24 cellular contexts compared by ENCODE assay signal in genomic region chr16:59259964-59260348, GRCh38.
DNase-seq lines count a peak whose midpoint lies in the region; TF ChIP-seq lines count a peak whose summit lies in the region.
"Had no signal": no experiment of that assay in that cellular context is flagged by ENCODE, and none has a peak within 500 bp of the region (broad histone marks: within the 10 kb centered on the region; RNA-seq: fewer than 3 reads in every experiment).

No MANE protein-coding gene starts in this region.

- H3K4ac ChIP-seq in neuronal stem cell (ENCODE audit: low read length), result no peak overlapping the region

- H2BK5ac ChIP-seq in neuronal stem cell (ENCODE audit: low read length), result no peak overlapping the region

- no peaks in the 10 kb centered on the region for H3K27me3 Mint-ChIP-seq in activated naive CD4-positive, alpha-beta T cell treated with anti-CD3 and anti-CD28 coated beads for 36 hours (ENCODE audit: low read depth)
- H3K27me3 Mint-ChIP-seq: activated CD8-positive, alpha-beta memory T cell treated with anti-CD3 and anti-CD28 coated beads, Interleukin-2, amount 10 ng/mL, durations not matched to agents 7 days and 5 days; stimulated activated naive B cell treated with anti-CD40 and anti-IgM and Interleukin-4, amounts not matched to agents 10 μg/mL and 1 μg/mL and 100 μg/mL, for 72 hours had no signal

- H3K9me3 Mint-ChIP-seq in activated naive CD4-positive, alpha-beta T cell treated with anti-CD3 and anti-CD28 coated beads for 36 hours, result no peaks in the 10 kb centered on the region
- H3K9me3 Mint-ChIP-seq: mesothelial cell of epicardium; stimulated activated naive B cell treated with anti-CD40 and anti-IgM and Interleukin-4, amounts not matched to agents 10 μg/mL and 1 μg/mL and 100 μg/mL, for 72 hours had no signal

- H2BK15ac ChIP-seq in neuronal stem cell (ENCODE audit: low read length), result no peak overlapping the region

- intact Hi-C loops in activated naive CD4-positive, alpha-beta T cell treated with anti-CD3 and anti-CD28 coated beads for 36 hours (cut with micrococcal nuclease), result loop anchor here (2.0 to 5.0 kb wide), 2 partner anchors 47 to 202 kb away; no protein-coding TSS in a partner anchor

- no peak for TF ChIP-seq POLR2A in NB4 (IDR thresholded peaks at IDR 0.05; ENCODE audit: extremely low read depth, insufficient read length)

- H2AFZ ChIP-seq in neuronal stem cell (ENCODE audit: low read length), result no peak overlapping the region

- TF ChIP-seq CTCF in NB4 (IDR thresholded peaks at IDR 0.05; ENCODE audit: low read depth, low read length) (no peak), brain microvascular endothelial cell (IDR thresholded peaks at IDR 0.05; ENCODE audit: low read depth, low read length, missing control alignments) (no peak), GM20000 (IDR thresholded peaks at IDR 0.05; ENCODE audit: extremely low read depth, missing control alignments) (no peak)

- H3K4me1 Mint-ChIP-seq in activated naive CD4-positive, alpha-beta T cell treated with anti-CD3 and anti-CD28 coated beads for 36 hours (ENCODE audit: low read depth), result peaks cover 29% of the 10 kb centered on the region
- H3K4me1 Mint-ChIP-seq: activated CD8-positive, alpha-beta memory T cell treated with anti-CD3 and anti-CD28 coated beads, Interleukin-2, amount 10 ng/mL, durations not matched to agents 7 days and 5 days; mesothelial cell of epicardium had no signal

- no peak overlapping the region for H3K23ac ChIP-seq in neuronal stem cell (ENCODE audit: low read depth, low read length, poor library complexity)

- no peaks in the 10 kb centered on the region for H3K4me1 ChIP-seq in neuronal stem cell (ENCODE audit: control insufficient read depth in 2 of 2, insufficient read depth in 1 of 2, low read depth in 1 of 2, low read length in 2 of 2)
- H3K4me1 ChIP-seq: tibial nerve had no signal

- no peak overlapping the region for H2BK12ac ChIP-seq in neuronal stem cell (ENCODE audit: low read length)

- DNase-seq in activated naive CD4-positive, alpha-beta T cell treated with anti-CD3 and anti-CD28 coated beads for 36 hours, result peak; percentile 6
- DNase-seq in activated naive CD4-positive, alpha-beta T cell treated with anti-CD3 and anti-CD28 coated beads, Interleukin-2, amount 50 U/mL, for 16 hours, result no peak
- DNase-seq in NB4 (ENCODE audit: low read depth) (peak; percentile 59), fibroblast of peridontal ligament (ENCODE audit: extremely low read depth) (peak; percentile 16), NCI-H510A (lab: John Stamatoyannopoulos, UW) (no peak), neuronal stem cell (ENCODE audit: low spot score) (no peak), brain microvascular endothelial cell (no peak), GM20000 (ENCODE audit: low spot score) (no peak)
- DNase-seq: ACHN; activated CD4-positive, CD25-positive, alpha-beta regulatory T cell treated with anti-CD3 and anti-CD28 coated beads, Interleukin-2, amount 50 U/mL, for 72 hours; activated CD8-positive, alpha-beta memory T cell treated with anti-CD3 and anti-CD28 coated beads, Interleukin-2, amount 10 ng/mL, durations not matched to agents 7 days and 5 days; EL; hypothalamus; IMR-90; kidney glomerular epithelial cell; NCI-H2029; NCI-H446; nucleus accumbens; retina; Right ventricle myocardium superior; stimulated activated naive B cell treated with anti-CD40 and anti-IgM and Interleukin-4, amounts not matched to agents 10 μg/mL and 1 μg/mL and 100 μg/mL, for 72 hours had no signal

- CTCF ChIA-PET in activated naive CD4-positive, alpha-beta T cell treated with anti-CD3 and anti-CD28 coated beads for 36 hours (lab: Charles Lee), result interaction anchor here (0.7 kb wide), 1 partner anchor 11 kb away, joined by 4 read pairs; no protein-coding TSS in a partner anchor

- H3K4me3 Mint-ChIP-seq in activated naive CD4-positive, alpha-beta T cell treated with anti-CD3 and anti-CD28 coated beads for 36 hours, result no peak overlapping the region
- H3K4me3 Mint-ChIP-seq: activated CD8-positive, alpha-beta memory T cell treated with anti-CD3 and anti-CD28 coated beads, Interleukin-2, amount 10 ng/mL, durations not matched to agents 7 days and 5 days; mesothelial cell of epicardium; stimulated activated naive B cell treated with anti-CD40 and anti-IgM and Interleukin-4, amounts not matched to agents 10 μg/mL and 1 μg/mL and 100 μg/mL, for 72 hours had no signal

- no peaks in the 10 kb centered on the region for H3K9me3 ChIP-seq in neuronal stem cell (replicated peaks in 1 of 2; ENCODE audit: control insufficient read depth in 2 of 2, insufficient read depth in 1 of 2, low read depth in 1 of 2, low read length in 2 of 2)
- H3K9me3 ChIP-seq: tibial nerve had no signal

- H3K27ac Mint-ChIP-seq in activated naive CD4-positive, alpha-beta T cell treated with anti-CD3 and anti-CD28 coated beads for 36 hours, result no peak overlapping the region
- H3K27ac Mint-ChIP-seq: activated CD8-positive, alpha-beta memory T cell treated with anti-CD3 and anti-CD28 coated beads, Interleukin-2, amount 10 ng/mL, durations not matched to agents 7 days and 5 days; mesothelial cell of epicardium; stimulated activated naive B cell treated with anti-CD40 and anti-IgM and Interleukin-4, amounts not matched to agents 10 μg/mL and 1 μg/mL and 100 μg/mL, for 72 hours had no signal

- H3K27ac ChIP-seq in neuronal stem cell (replicated peaks; ENCODE audit: low read length) (no peak overlapping the region), brain microvascular endothelial cell (no peak overlapping the region)
- H3K27ac ChIP-seq: HL-60, tibial nerve had no signal

- H3K4me2 ChIP-seq in neuronal stem cell (ENCODE audit: insufficient read depth, low read length, poor library complexity, severe bottlenecking), result no peak overlapping the region

- H2AK5ac ChIP-seq in neuronal stem cell (ENCODE audit: low read depth, low read length), result no peak overlapping the region

- H3K9ac ChIP-seq in neuronal stem cell (ENCODE audit: low read depth, low read length, poor library complexity), result no peak overlapping the region

- in situ Hi-C loops in brain microvascular endothelial cell (cut with HindIII; ENCODE audit: low pct_ligation_motif_present, low sequenced_read_pairs), result no loop called here

- no peak overlapping the region for H3K18ac ChIP-seq in neuronal stem cell (ENCODE audit: low read length)

- H3K36me3 Mint-ChIP-seq in activated naive CD4-positive, alpha-beta T cell treated with anti-CD3 and anti-CD28 coated beads for 36 hours (ENCODE audit: low read depth), result peaks cover 2% of the 10 kb centered on the region
- H3K36me3 Mint-ChIP-seq: activated CD8-positive, alpha-beta memory T cell treated with anti-CD3 and anti-CD28 coated beads, Interleukin-2, amount 10 ng/mL, durations not matched to agents 7 days and 5 days; mesothelial cell of epicardium; stimulated activated naive B cell treated with anti-CD40 and anti-IgM and Interleukin-4, amounts not matched to agents 10 μg/mL and 1 μg/mL and 100 μg/mL, for 72 hours had no signal

- no peak overlapping the region for H4K8ac ChIP-seq in neuronal stem cell (ENCODE audit: low read depth, low read length)

- H3K4me3 ChIP-seq in NB4 (ENCODE audit: low read depth, low read length) (no peak overlapping the region), neuronal stem cell (ENCODE audit: low read length in 2 of 2) (no peak overlapping the region), brain microvascular endothelial cell (ENCODE audit: low read depth, low read length) (no peak overlapping the region)
- H3K4me3 ChIP-seq: tibial nerve had no signal

- no peak overlapping the region for H3K14ac ChIP-seq in neuronal stem cell (ENCODE audit: low read length)

- H3K27me3 ChIP-seq in neuronal stem cell (ENCODE audit: control insufficient read depth in 3 of 3, insufficient read depth in 3 of 3, low read depth in 1 of 3, low read length in 3 of 3) (no peaks in the 10 kb centered on the region), brain microvascular endothelial cell (replicated peaks) (no peaks in the 10 kb centered on the region)
- H3K27me3 ChIP-seq: tibial nerve had no signal

- no peak overlapping the region for H2BK120ac ChIP-seq in neuronal stem cell (ENCODE audit: low read depth, low read length)

- H3K79me1 ChIP-seq in neuronal stem cell (ENCODE audit: low read depth, low read length), result no peaks in the 10 kb centered on the region

- H3K36me3 ChIP-seq in neuronal stem cell (replicated peaks in 1 of 2; ENCODE audit: control insufficient read depth in 2 of 2, insufficient read depth in 2 of 2, low read length in 2 of 2) (no peaks in the 10 kb centered on the region), brain microvascular endothelial cell (replicated peaks) (no peaks in the 10 kb centered on the region)
- H3K36me3 ChIP-seq: tibial nerve had no signal

- H4K91ac ChIP-seq in neuronal stem cell (ENCODE audit: low read depth, low read length, poor library complexity), result no peak overlapping the region

Comparison
In these comparisons a context has a peak if more than half of its experiments do, and no peak if none do; other contexts are left out.
1. DNase-seq: peak in activated naive CD4-positive, alpha-beta T cell treated with anti-CD3 and anti-CD28 coated beads for 36 hours (single experiment), NB4 (single experiment) and fibroblast of peridontal ligament (single experiment); none in activated naive CD4-positive, alpha-beta T cell treated with anti-CD3 and anti-CD28 coated beads, Interleukin-2, amount 50 U/mL, for 16 hours (single experiment), NCI-H510A (single experiment), neuronal stem cell (single experiment), brain microvascular endothelial cell (single experiment) and GM20000 (single experiment).